Comparison of ENCODE assay signal across 2 cellular contexts in genomic region chr5:96087939-96088338, GRCh38.
TF ChIP-seq lines count a peak whose summit lies in the region.

No MANE protein-coding gene starts in this region.

TF ChIP-seq in HepG2, 621 proteins besides CTCF, POLR2A, EP300 and RAD21 (continued from another document):
- 0 out of 2 replicates have a peak, but pooled peaks have one; percentile 13 for TF ChIP-seq FOXP4 (CRISPR knock-in tag; IDR thresholded peaks at IDR 0.05)
- TF ChIP-seq ZNF652 (CRISPR knock-in tag; IDR thresholded peaks at IDR 0.05; ENCODE audit: borderline replicate concordance, low read depth) = peak; percentile 85

TF ChIP-seq in SK-N-SH treated with all-trans-retinoic acid at 6 μM for 48 hours, 23 proteins besides CTCF, POLR2A, EP300 and RAD21 (continued from another document):
- no peak for TF ChIP-seq TSHZ2 (CRISPR knock-in tag; IDR thresholded peaks at IDR 0.05)
- no peak for TF ChIP-seq OSR1 (CRISPR knock-in tag; IDR thresholded peaks at IDR 0.05)
- TF ChIP-seq ARNTL (CRISPR knock-in tag; IDR thresholded peaks at IDR 0.05; ENCODE audit: borderline replicate concordance, low read depth) = no peak
- TF ChIP-seq ZNF8 (CRISPR knock-in tag; IDR thresholded peaks at IDR 0.05) = no peak
- TF ChIP-seq, protein P1, sequence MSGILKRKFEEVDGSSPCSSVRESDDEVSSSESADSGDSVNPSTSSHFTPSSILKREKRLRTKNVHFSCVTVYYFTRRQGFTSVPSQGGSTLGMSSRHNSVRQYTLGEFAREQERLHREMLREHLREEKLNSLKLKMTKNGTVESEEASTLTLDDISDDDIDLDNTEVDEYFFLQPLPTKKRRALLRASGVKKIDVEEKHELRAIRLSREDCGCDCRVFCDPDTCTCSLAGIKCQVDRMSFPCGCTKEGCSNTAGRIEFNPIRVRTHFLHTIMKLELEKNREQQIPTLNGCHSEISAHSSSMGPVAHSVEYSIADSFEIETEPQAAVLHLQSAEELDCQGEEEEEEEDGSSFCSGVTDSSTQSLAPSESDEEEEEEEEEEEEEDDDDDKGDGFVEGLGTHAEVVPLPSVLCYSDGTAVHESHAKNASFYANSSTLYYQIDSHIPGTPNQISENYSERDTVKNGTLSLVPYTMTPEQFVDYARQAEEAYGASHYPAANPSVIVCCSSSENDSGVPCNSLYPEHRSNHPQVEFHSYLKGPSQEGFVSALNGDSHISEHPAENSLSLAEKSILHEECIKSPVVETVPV (CRISPR knock-in tag; IDR thresholded peaks at IDR 0.05) = no peak
- no peak for TF ChIP-seq ZNF565 (CRISPR knock-in tag; conservative IDR thresholded peaks at IDR 0.05; ENCODE audit: low read depth)
- TF ChIP-seq PATZ1 (CRISPR knock-in tag; IDR thresholded peaks at IDR 0.05; ENCODE audit: borderline replicate concordance) = no peak
- TF ChIP-seq SNAI2 (CRISPR knock-in tag; IDR thresholded peaks at IDR 0.05) = no peak
